ENCODE assay signal across 13 cellular contexts in the genomic region with DNA sequence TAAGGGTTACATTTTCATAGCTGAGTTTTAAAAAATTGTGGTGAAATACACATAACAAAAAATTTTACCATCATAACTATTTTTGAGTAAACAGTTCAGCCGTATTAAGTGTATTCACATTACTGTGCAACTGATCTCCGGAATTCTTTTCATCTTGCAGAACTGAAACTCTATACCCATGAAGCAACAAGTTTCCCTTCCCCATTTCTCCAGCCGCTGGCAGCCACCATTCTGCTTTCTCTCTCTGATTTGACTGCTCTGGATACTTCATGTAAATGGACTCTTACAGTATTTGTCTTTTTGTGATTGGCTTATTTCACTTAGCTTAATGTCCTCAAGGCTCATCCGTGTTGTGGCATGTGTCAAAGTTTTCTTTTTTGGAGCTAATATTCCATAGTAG.
A peak's percentile ranks its signal among the peaks of the same experiment; 100 is the strongest.
DNase-seq lines count a peak whose midpoint lies in the region; ATAC-seq and TF ChIP-seq lines count a peak whose summit lies in the region.
"Had no signal": no experiment of that assay in that cellular context is flagged by ENCODE, and none has a peak within 500 bp of the region (broad histone marks: within the 10 kb centered on the region; RNA-seq: fewer than 3 reads in every experiment).

No MANE protein-coding gene starts in this region.

- DNase-seq in germinal center (ENCODE audit: low spot score) (peak; percentile 58), GDM1 (lab: John Stamatoyannopoulos, UW) (no peak), NCI-H1930 (lab: John Stamatoyannopoulos, UW) (no peak), NCI-H2107 treated with DMSO at 0.1 percent for 48 hours (lab: John Stamatoyannopoulos, UW; ENCODE audit: unreplicated experiment) (no peak), prostate gland (ENCODE audit: low spot score) (no peak)
- DNase-seq: activated CD4-positive, alpha-beta T cell treated with anti-CD3 and anti-CD28 coated beads, Interleukin-2, amount 10 ng/mL, durations not matched to agents 7 days and 5 days; effector memory CD4-positive, alpha-beta T cell; EL; NCI-H1417 treated with DMSO at 0.1 percent for 48 hours had no signal

- no peaks in the 10 kb centered on the region for H3K4me1 ChIP-seq in prostate gland (replicated peaks)

- 62% methylated on average over 4 of the region's 4 CpGs for WGBS in prostate gland

- H3K27ac ChIP-seq in prostate gland, result no peak overlapping the region

- no peak overlapping the region for H3K4me3 ChIP-seq in prostate gland
- H3K4me3 ChIP-seq: lung had no signal

- H3K36me3 ChIP-seq in prostate gland, result no peaks in the 10 kb centered on the region

- intact Hi-C loops in prostate gland (cut with DNase I), result no loop called here

- TF ChIP-seq POLR2A in prostate gland (IDR thresholded peaks at IDR 0.05), result no peak

- H3K9me3 ChIP-seq in prostate gland, result no peaks in the 10 kb centered on the region

- no peak for TF ChIP-seq CTCF in prostate gland (IDR thresholded peaks at IDR 0.05)

- ATAC-seq in GM18511 (IDR thresholded peaks at IDR 0.05; ENCODE audit: unreplicated experiment), result peak; percentile 100
- ATAC-seq in GM21717 (IDR thresholded peaks at IDR 0.05; ENCODE audit: unreplicated experiment), result peak; percentile 100
- ATAC-seq in HG03520 (IDR thresholded peaks at IDR 0.05; ENCODE audit: unreplicated experiment), result peak; percentile 100

- H3K27me3 ChIP-seq in prostate gland (replicated peaks; ENCODE audit: insufficient read depth), result no peaks in the 10 kb centered on the region
